Comparison of ENCODE assay signal across 33 cellular contexts in the genomic region with DNA sequence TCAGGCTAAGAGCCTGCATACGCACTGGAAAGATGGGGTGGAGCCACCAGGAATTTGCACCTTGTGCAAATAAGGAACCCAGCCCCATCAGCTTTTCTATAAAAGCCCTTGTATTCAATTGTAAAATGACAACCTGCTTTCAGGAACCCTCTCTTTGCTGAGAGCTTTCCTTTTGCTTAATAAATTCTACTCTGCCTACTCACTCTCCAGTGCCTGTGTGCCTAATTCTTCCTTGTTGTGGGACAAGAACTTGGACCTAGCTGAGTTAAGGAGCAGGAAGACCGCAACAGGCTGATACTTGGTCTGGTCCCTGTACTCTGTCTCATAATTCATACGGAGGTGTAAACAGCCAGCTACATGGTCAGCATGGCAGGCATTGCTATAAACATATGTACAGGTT.
"Had no signal": no experiment of that assay in that cellular context is flagged by ENCODE, and none has a peak within 500 bp of the region (broad histone marks: within the 10 kb centered on the region; RNA-seq: fewer than 3 reads in every experiment).

No MANE protein-coding gene starts in this region.

- H3K4me1 ChIP-seq: ascending aorta had no signal

- H3K27ac ChIP-seq: ascending aorta, cardiac muscle cell had no signal

- DNase-seq: activated B cell treated with CpG ODN at 0.5 μM for 24 hours; activated CD4-positive, alpha-beta memory T cell treated with anti-CD3 and anti-CD28 coated beads for 36 hours; activated CD4-positive, alpha-beta T cell treated with anti-CD3 and anti-CD28 coated beads for 4 hours; activated CD4-positive, alpha-beta T cell treated with anti-CD3 and anti-CD28 coated beads, Interleukin-2, amount 10 ng/mL, durations not matched to agents 24 days and 14 days; activated CD4-positive, alpha-beta T cell treated with anti-CD3 and anti-CD28 coated beads, Interleukin-2, amount 50 U/mL, for 1 hour; activated CD4-positive, alpha-beta T cell treated with anti-CD3 and anti-CD28 coated beads, Interleukin-2, amount 50 U/mL, for 4 hours; activated CD4-positive, CD25-positive, alpha-beta regulatory T cell treated with anti-CD3 and anti-CD28 coated beads, Interleukin-2, amount 50 U/mL, for 72 hours; activated CD8-positive, alpha-beta memory T cell treated with anti-CD3 and anti-CD28 coated beads, Interleukin-2, amount 50 U/mL, for 48 hours; activated CD8-positive, alpha-beta T cell treated with anti-CD3 and anti-CD28 coated beads for 36 hours; activated effector memory CD4-positive, alpha-beta T cell treated with Interleukin-2 at 50 U/mL for 16 hours; activated gamma-delta T cell; activated naive CD4-positive, alpha-beta T cell treated with anti-CD3 and anti-CD28 coated beads, Interleukin-2, amount 10 ng/mL, durations not matched to agents 7 days and 5 days; activated naive CD4-positive, alpha-beta T cell treated with Interleukin-2 at 50 U/mL for 16 hours; activated naive CD8-positive, alpha-beta T cell treated with anti-CD3 and anti-CD28 coated beads, Interleukin-2, amount 10 ng/mL, durations not matched to agents 7 days and 5 days; activated naive CD8-positive, alpha-beta T cell treated with anti-CD3 and anti-CD28 coated beads, Interleukin-2, amount 50 U/mL, for 24 hours; activated T-cell treated with anti-CD3 and anti-CD28 coated beads, Interleukin-2, amount 50 U/mL, for 24 hours; activated T-cell treated with anti-CD3 and anti-CD28 coated beads, Interleukin-2, amount 50 U/mL, for 48 hours; amygdala; anterior cingulate cortex; caudate nucleus; cerebellar nuclear complex; T-helper 1 cell; T-helper 2 cell; T-helper 9 cell had no signal

- H3K36me3 Mint-ChIP-seq: activated CD4-positive, alpha-beta memory T cell treated with anti-CD3 and anti-CD28 coated beads for 36 hours; activated naive CD4-positive, alpha-beta T cell treated with anti-CD3 and anti-CD28 coated beads, Interleukin-2, amount 10 ng/mL, durations not matched to agents 7 days and 5 days; activated naive CD8-positive, alpha-beta T cell; activated naive CD8-positive, alpha-beta T cell treated with anti-CD3 and anti-CD28 coated beads, Interleukin-2, amount 10 ng/mL, durations not matched to agents 7 days and 5 days; brain had no signal

- H3K27ac Mint-ChIP-seq: activated B cell treated with CpG ODN at 0.5 μM for 24 hours; activated CD4-positive, alpha-beta memory T cell treated with anti-CD3 and anti-CD28 coated beads for 36 hours; activated CD4-positive, alpha-beta T cell treated with anti-CD3 and anti-CD28 coated beads, Interleukin-2, amount 10 ng/mL, durations not matched to agents 24 days and 14 days; activated CD8-positive, alpha-beta T cell treated with anti-CD3 and anti-CD28 coated beads for 36 hours; activated naive CD4-positive, alpha-beta T cell treated with anti-CD3 and anti-CD28 coated beads, Interleukin-2, amount 10 ng/mL, durations not matched to agents 7 days and 5 days; activated naive CD4-positive, alpha-beta T cell treated with anti-CD3 and anti-CD28 coated beads, Interleukin-2, amount 50 U/mL, for 24 hours; activated naive CD8-positive, alpha-beta T cell; activated naive CD8-positive, alpha-beta T cell treated with anti-CD3 and anti-CD28 coated beads, Interleukin-2, amount 10 ng/mL, durations not matched to agents 7 days and 5 days; activated naive CD8-positive, alpha-beta T cell treated with anti-CD3 and anti-CD28 coated beads, Interleukin-2, amount 50 U/mL, for 24 hours; activated T-cell treated with anti-CD3 and anti-CD28 coated beads, Interleukin-2, amount 50 U/mL, for 24 hours; activated T-helper 2 cell treated with anti-CD3 and anti-CD28 coated beads, Interferon-gamma antibody, Interleukin-2, Interleukin-4, amounts not matched to agents 10 μg/mL and 5 μg/mL and 100 μg/mL, durations not matched to agents 14 hours and 24 hours and 36 hours; T-helper 1 cell treated with Interleukin-12 subunit alpha and Interleukin-12 subunit beta and Interleukin-4 antibody, amounts not matched to agents 30 μg/mL and 1 μg/mL, for 36 hours; T-helper 2 cell treated with Interferon-gamma antibody and Interleukin-4, amounts not matched to agents 5 μg/mL and 100 μg/mL, for 36 hours had no signal

- H3K9me3 ChIP-seq: ascending aorta had no signal

- H3K4me1 Mint-ChIP-seq: activated B cell treated with CpG ODN at 0.5 μM for 24 hours; activated CD4-positive, alpha-beta T cell treated with anti-CD3 and anti-CD28 coated beads, Interleukin-2, amount 10 ng/mL, durations not matched to agents 24 days and 14 days; activated naive CD4-positive, alpha-beta T cell treated with anti-CD3 and anti-CD28 coated beads, Interleukin-2, amount 10 ng/mL, durations not matched to agents 7 days and 5 days; activated naive CD4-positive, alpha-beta T cell treated with anti-CD3 and anti-CD28 coated beads, Interleukin-2, amount 50 U/mL, for 24 hours; activated naive CD8-positive, alpha-beta T cell treated with anti-CD3 and anti-CD28 coated beads, Interleukin-2, amount 10 ng/mL, durations not matched to agents 7 days and 5 days; activated naive CD8-positive, alpha-beta T cell treated with anti-CD3 and anti-CD28 coated beads, Interleukin-2, amount 50 U/mL, for 24 hours; brain; central memory CD8-positive, alpha-beta T cell had no signal

- H3K4me3 ChIP-seq: ascending aorta, cardiac muscle cell had no signal

- H3K27me3 ChIP-seq: ascending aorta, cardiac muscle cell had no signal

- H3K9me3 Mint-ChIP-seq: activated CD4-positive, alpha-beta memory T cell treated with anti-CD3 and anti-CD28 coated beads for 36 hours; activated CD4-positive, alpha-beta T cell treated with anti-CD3 and anti-CD28 coated beads, Interleukin-2, amount 10 ng/mL, durations not matched to agents 24 days and 14 days; activated CD8-positive, alpha-beta T cell treated with anti-CD3 and anti-CD28 coated beads for 36 hours; activated naive CD4-positive, alpha-beta T cell treated with anti-CD3 and anti-CD28 coated beads, Interleukin-2, amount 10 ng/mL, durations not matched to agents 7 days and 5 days; activated naive CD4-positive, alpha-beta T cell treated with anti-CD3 and anti-CD28 coated beads, Interleukin-2, amount 50 U/mL, for 24 hours; activated T-cell treated with anti-CD3 and anti-CD28 coated beads, Interleukin-2, amount 50 U/mL, for 24 hours; central memory CD8-positive, alpha-beta T cell; T-helper 1 cell treated with Interleukin-12 subunit alpha and Interleukin-12 subunit beta and Interleukin-4 antibody, amounts not matched to agents 30 μg/mL and 1 μg/mL, for 36 hours; T-helper 2 cell treated with Interferon-gamma antibody and Interleukin-4, amounts not matched to agents 5 μg/mL and 100 μg/mL, for 36 hours had no signal

- H3K36me3 ChIP-seq: ascending aorta, cardiac muscle cell had no signal

- H3K4me3 Mint-ChIP-seq: activated B cell treated with CpG ODN at 0.5 μM for 24 hours; activated CD4-positive, alpha-beta memory T cell treated with anti-CD3 and anti-CD28 coated beads for 36 hours; activated CD4-positive, alpha-beta T cell treated with anti-CD3 and anti-CD28 coated beads, Interleukin-2, amount 10 ng/mL, durations not matched to agents 24 days and 14 days; activated CD8-positive, alpha-beta T cell treated with anti-CD3 and anti-CD28 coated beads for 36 hours; activated naive CD4-positive, alpha-beta T cell treated with anti-CD3 and anti-CD28 coated beads, Interleukin-2, amount 10 ng/mL, durations not matched to agents 7 days and 5 days; activated naive CD4-positive, alpha-beta T cell treated with anti-CD3 and anti-CD28 coated beads, Interleukin-2, amount 50 U/mL, for 24 hours; activated naive CD8-positive, alpha-beta T cell; activated naive CD8-positive, alpha-beta T cell treated with anti-CD3 and anti-CD28 coated beads, Interleukin-2, amount 10 ng/mL, durations not matched to agents 7 days and 5 days; activated naive CD8-positive, alpha-beta T cell treated with anti-CD3 and anti-CD28 coated beads, Interleukin-2, amount 50 U/mL, for 24 hours; activated T-cell treated with anti-CD3 and anti-CD28 coated beads, Interleukin-2, amount 50 U/mL, for 24 hours; brain; central memory CD8-positive, alpha-beta T cell; T-helper 1 cell treated with Interleukin-12 subunit alpha and Interleukin-12 subunit beta and Interleukin-4 antibody, amounts not matched to agents 30 μg/mL and 1 μg/mL, for 36 hours; T-helper 2 cell treated with Interferon-gamma antibody and Interleukin-4, amounts not matched to agents 5 μg/mL and 100 μg/mL, for 36 hours had no signal
